Comparison of ENCODE assay signal across 9 cellular contexts in the genomic region with DNA sequence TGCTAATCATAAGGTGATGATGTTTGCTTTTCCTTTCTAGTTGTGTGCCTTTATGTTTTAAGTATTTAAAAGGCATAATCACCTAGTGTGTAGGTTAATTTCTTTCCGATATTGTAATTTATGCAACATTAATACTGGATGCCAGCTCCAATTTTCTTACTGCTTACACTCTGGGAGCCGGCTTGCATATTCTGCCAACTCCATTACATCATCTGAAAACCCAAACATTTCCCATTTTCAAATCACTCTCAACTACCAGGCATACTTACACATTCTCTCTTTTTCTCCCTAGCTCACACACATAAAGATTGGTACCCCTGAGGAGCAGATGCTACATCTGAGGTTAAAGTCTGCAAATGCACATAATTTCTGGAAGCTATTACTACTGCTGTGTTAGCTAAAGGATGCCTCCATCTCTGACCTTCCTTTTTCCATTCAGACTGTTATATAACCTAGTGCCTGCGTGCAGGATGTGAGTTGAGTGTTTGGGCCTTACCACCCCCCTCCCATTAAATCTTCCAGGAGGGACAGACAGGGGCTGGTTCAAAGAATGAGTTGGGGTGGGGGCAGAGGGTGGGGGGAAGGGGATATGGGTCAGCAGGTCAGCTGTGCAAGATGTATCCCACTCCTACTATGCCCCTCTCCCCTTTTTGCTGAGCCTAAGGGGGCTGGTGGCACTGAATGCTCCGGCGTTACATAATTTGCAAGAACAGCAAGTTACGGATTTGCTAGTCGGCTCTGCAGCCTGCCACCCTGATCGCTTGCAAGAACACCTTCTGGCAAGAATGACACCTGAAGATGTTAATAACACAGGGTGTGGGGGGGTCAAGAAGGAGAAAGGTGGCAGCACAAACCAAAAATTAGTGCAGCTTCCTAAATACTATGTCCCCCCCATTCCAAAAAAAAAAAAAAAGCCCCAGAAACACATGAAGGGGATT. TPM values are rescaled to one million over a fixed set of nuclear protein-coding genes. Genes with fewer than 3 reads are reported as not detected.
DNase-seq lines count a peak whose midpoint lies in the region; ATAC-seq, FAIRE-seq and TF ChIP-seq lines count a peak whose summit lies in the region.
"Had no signal": no experiment of that assay in that cellular context is flagged by ENCODE, and none has a peak within 500 bp of the region (broad histone marks: within the 10 kb centered on the region; RNA-seq: fewer than 3 reads in every experiment).

No MANE protein-coding gene starts in this region.

- H3K27me3 ChIP-seq in Caco-2 (replicated peaks; ENCODE audit: control insufficient read depth, insufficient read depth, low read length) = no peaks in the 10 kb centered on the region
- peaks cover 22% of the 10 kb centered on the region for H3K27me3 ChIP-seq in SJSA1 (replicated peaks)
- H3K27me3 ChIP-seq in prostate gland (replicated peaks; ENCODE audit: insufficient read depth) = no peaks in the 10 kb centered on the region

- H3K27ac Mint-ChIP-seq in Caco-2 (ENCODE audit: unreplicated experiment) = no peak overlapping the region
- H3K27ac Mint-ChIP-seq: stimulated activated naive CD8-positive, alpha-beta T cell treated with anti-CD3 and anti-CD28 coated beads, Interleukin-15, Interleukin-2, amounts not matched to agents 100 ng/mL and 50 ng/mL, for 24 hours had no signal

- H3K27ac ChIP-seq in SJSA1 (no peak overlapping the region), prostate gland (peak overlapping the region in 1 of 2 donors; percentile 25), OCI-LY7 (ENCODE audit: low read depth, low read length, poor library complexity, severe bottlenecking) (no peak overlapping the region)

- no peaks in the 10 kb centered on the region for H3K4me1 Mint-ChIP-seq in Caco-2 (ENCODE audit: low read depth, unreplicated experiment)

- H3K36me3 Mint-ChIP-seq in Caco-2 (ENCODE audit: insufficient read depth, unreplicated experiment) = no peaks in the 10 kb centered on the region

- no peaks in the 10 kb centered on the region for H4K20me1 ChIP-seq in OCI-LY7 (ENCODE audit: insufficient read depth, low read length)

- no peaks in the 10 kb centered on the region for H3K9me2 ChIP-seq in OCI-LY7 (ENCODE audit: insufficient read depth, low read length)

- POLR2A ChIA-PET in Caco-2 (lab: Charles Lee) (no interaction called here), OCI-LY7 (lab: Charles Lee) (interaction anchor here (0.5 to 0.6 kb wide), 2 partner anchors 43 to 1069 kb away, joined by 3 read pairs; no protein-coding TSS in a partner anchor)

- H3K9me3 Mint-ChIP-seq in Caco-2 (ENCODE audit: unreplicated experiment) = no peaks in the 10 kb centered on the region
- H3K9me3 Mint-ChIP-seq: stimulated activated naive CD8-positive, alpha-beta T cell treated with anti-CD3 and anti-CD28 coated beads, Interleukin-15, Interleukin-2, amounts not matched to agents 100 ng/mL and 50 ng/mL, for 24 hours had no signal

- no peaks in the 10 kb centered on the region for H3K79me2 ChIP-seq in OCI-LY7 (ENCODE audit: insufficient read depth, low read depth, low read length)

- TF ChIP-seq POLR2A in prostate gland (IDR thresholded peaks at IDR 0.05) = no peak

- H3K9me3 ChIP-seq in Caco-2 = no peaks in the 10 kb centered on the region
- H3K9me3 ChIP-seq in SJSA1 (replicated peaks) = no peaks in the 10 kb centered on the region
- no peaks in the 10 kb centered on the region for H3K9me3 ChIP-seq in prostate gland
- no peaks in the 10 kb centered on the region for H3K9me3 ChIP-seq in OCI-LY7 (ENCODE audit: low read length)

- no peak for DNase-seq in Caco-2
- no peak for DNase-seq in SJSA1 (ENCODE audit: low read depth in 1 of 2, low spot score in 2 of 2)
- peak; percentile 22 to 29 for DNase-seq in frontal cortex (ENCODE audit: low spot score in 2 of 2)
- no peak for DNase-seq in prostate gland (ENCODE audit: low spot score)
- no peak for DNase-seq in OCI-LY7 (ENCODE audit: low spot score)
- no peak for DNase-seq in dermis blood vessel endothelial cell
- DNase-seq in AG08395 (ENCODE audit: low spot score) = no peak

- intact Hi-C loops in Caco-2 (cut with micrococcal nuclease; ENCODE audit: unreplicated experiment) (no loop called here), prostate gland (cut with DNase I) (no loop called here), OCI-LY7 (cut with micrococcal nuclease; ENCODE audit: unreplicated experiment) (no loop called here)

- BruUV-seq in Caco-2 (replicated peaks; lab: Mats Ljungman, UMichigan) (no TSS peak), OCI-LY7 (replicated peaks; lab: Mats Ljungman, UMichigan) (no TSS peak)

- WGBS in prostate gland = 22% methylated on average over 8 of the region's 8 CpGs

- FAIRE-seq in frontal cortex (lab: Jason Lieb, UNC) = no peak

- H3K36me3 ChIP-seq in Caco-2 (ENCODE audit: control insufficient read depth, insufficient read depth, low read length) (no peaks in the 10 kb centered on the region), SJSA1 (no peaks in the 10 kb centered on the region), prostate gland (no peaks in the 10 kb centered on the region), OCI-LY7 (ENCODE audit: insufficient read depth, low read length) (no peaks in the 10 kb centered on the region)

- H3K4me1 ChIP-seq in Caco-2 = no peaks in the 10 kb centered on the region
- H3K4me1 ChIP-seq in SJSA1 (replicated peaks) = peaks cover 4% of the 10 kb centered on the region; the same call in 1 of the 2 replicates
- no peaks in the 10 kb centered on the region for H3K4me1 ChIP-seq in prostate gland (replicated peaks)
- no peaks in the 10 kb centered on the region for H3K4me1 ChIP-seq in OCI-LY7 (ENCODE audit: insufficient read depth, low read length, poor library complexity, severe bottlenecking)

- no peak overlapping the region for H3K4me2 ChIP-seq in OCI-LY7 (ENCODE audit: low read length)

- peaks cover 12% of the 10 kb centered on the region for H3K27me3 Mint-ChIP-seq in Caco-2 (ENCODE audit: insufficient read depth, unreplicated experiment)

- H2AFZ ChIP-seq in OCI-LY7 (ENCODE audit: low read length) = no peak overlapping the region

- CTCF ChIA-PET in Caco-2 (lab: Charles Lee) (interaction anchor here (0.6 kb wide), 1 partner anchor 868 kb away, joined by 5 read pairs; no protein-coding TSS in a partner anchor), OCI-LY7 (lab: Charles Lee; ENCODE audit: unreplicated experiment) (no interaction called here)

- ATAC-seq in GM19397 (IDR thresholded peaks at IDR 0.05; ENCODE audit: unreplicated experiment) = no peak

- TF ChIP-seq CTCF in Caco-2 (IDR thresholded peaks at IDR 0.05; ENCODE audit: insufficient read depth in 1 of 2, low read depth in 1 of 2, low read length in 1 of 2, severe bottlenecking in 1 of 2, unreplicated experiment in 1 of 2) (no peak), prostate gland (IDR thresholded peaks at IDR 0.05) (no peak), OCI-LY7 (conservative IDR thresholded peaks at IDR 0.05; ENCODE audit: low read length) (no peak)

- H3K4me3 ChIP-seq in Caco-2 (ENCODE audit: low read depth, low read length) (no peak overlapping the region), SJSA1 (peak overlapping the region; percentile 51), prostate gland (peak overlapping the region; percentile 52 to 55), OCI-LY7 (ENCODE audit: low read depth, low read length, poor library complexity, severe bottlenecking) (no peak overlapping the region)

- H3K4me3 Mint-ChIP-seq in Caco-2 (ENCODE audit: unreplicated experiment) = peak overlapping the region; percentile 74

RNA-seq across cellular contexts. Expression of a gene that starts 2.5 kb away (rescaled TPM):
- total RNA-seq in Caco-2 (2022) (19.3 and 23.5 TPM in 2 replicates), frontal cortex (11.0 TPM), prostate gland (10 to 100 TPM; 12.3 to 99.7 TPM), OCI-LY7 (2022) (0.52 and 2.0 TPM in 2 replicates), dermis blood vessel endothelial cell (19.5 and 23.0 TPM in 2 replicates)
- total RNA-seq in SJSA1 (2014; rRNA removed; shearing (Covaris generic)) = 2.3 and 23.6 TPM in 2 replicates
- total RNA-seq in OCI-LY7 (2014; rRNA removed; shearing (Covaris generic)) = 0.25 and 0.64 TPM in 2 replicates

Comparison
In these comparisons a context has a peak if more than half of its experiments do, and no peak if none do; other contexts are left out.
1. DNase-seq: peak in frontal cortex (2 of 2); none in Caco-2 (0 of 2), SJSA1 (0 of 2), prostate gland (single experiment), OCI-LY7 (single experiment), dermis blood vessel endothelial cell (single experiment) and AG08395 (single experiment).
2. H3K4me3 ChIP-seq: peak in SJSA1 (single experiment) and prostate gland (2 of 2); none in Caco-2 (single experiment) and OCI-LY7 (single experiment).